ENCODE assay signal across 18 cellular contexts in genomic region chr1:221397141-221397540, GRCh38.
DNase-seq lines count a peak whose midpoint lies in the region; ATAC-seq and TF ChIP-seq lines count a peak whose summit lies in the region.
"Had no signal": no experiment of that assay in that cellular context is flagged by ENCODE, and none has a peak within 500 bp of the region (broad histone marks: within the 10 kb centered on the region; RNA-seq: fewer than 3 reads in every experiment).

No MANE protein-coding gene starts in this region.

- no peaks in the 10 kb centered on the region for H4K20me1 ChIP-seq in DND-41 (ENCODE audit: insufficient read depth, low read length)
- no peaks in the 10 kb centered on the region for H4K20me1 ChIP-seq in Loucy (ENCODE audit: insufficient read depth, low read length, poor library complexity, severe bottlenecking)

- H3K27ac ChIP-seq in DND-41 (ENCODE audit: low read length) = no peak overlapping the region
- H3K27ac ChIP-seq: C4-2B, HL-60 had no signal

- peaks cover 5% of the 10 kb centered on the region for H3K27me3 Mint-ChIP-seq in activated CD4-positive, alpha-beta T cell treated with anti-CD3 and anti-CD28 coated beads, Interleukin-2, amount 10 ng/mL, durations not matched to agents 24 days and 14 days
- peaks cover 1% of the 10 kb centered on the region for H3K27me3 Mint-ChIP-seq in glutamatergic neuron (ENCODE audit: unreplicated experiment)

- no peaks in the 10 kb centered on the region for H3F3A ChIP-seq in Loucy (ENCODE audit: low read depth)

- H3K9ac ChIP-seq in DND-41 (ENCODE audit: low read depth, low read length) (no peak overlapping the region), Loucy (ENCODE audit: low read depth, low read length, poor library complexity, severe bottlenecking) (peak overlapping the region; percentile 5)

- peak; percentile 77 for ATAC-seq in DND-41 (ENCODE audit: insufficient read depth, low read depth)

- H3K27me3 ChIP-seq in DND-41 (ENCODE audit: insufficient read depth, low read length, poor library complexity) (no peaks in the 10 kb centered on the region), Loucy (ENCODE audit: insufficient read depth, low read length, poor library complexity, severe bottlenecking) (no peaks in the 10 kb centered on the region)
- H3K27me3 ChIP-seq: BE2C had no signal

- H3K4me2 ChIP-seq in DND-41 (ENCODE audit: insufficient read depth, low read length) = no peak overlapping the region
- peak overlapping the region; percentile 15 for H3K4me2 ChIP-seq in Loucy (ENCODE audit: low read depth, low read length, poor library complexity, severe bottlenecking)

- no peaks in the 10 kb centered on the region for H3K9me2 ChIP-seq in Loucy (replicated peaks; ENCODE audit: low read depth, low read length)

- H3K36me3 Mint-ChIP-seq in activated CD4-positive, alpha-beta T cell treated with anti-CD3 and anti-CD28 coated beads, Interleukin-2, amount 10 ng/mL, durations not matched to agents 24 days and 14 days (ENCODE audit: low read depth) = no peaks in the 10 kb centered on the region
- peaks cover 20% of the 10 kb centered on the region for H3K36me3 Mint-ChIP-seq in glutamatergic neuron (ENCODE audit: unreplicated experiment)
- H3K36me3 Mint-ChIP-seq: CD4-positive, alpha-beta memory T cell had no signal

- H3K79me2 ChIP-seq in DND-41 (ENCODE audit: insufficient read depth, low read length) (no peaks in the 10 kb centered on the region), Loucy (ENCODE audit: insufficient read depth, low read length) (no peaks in the 10 kb centered on the region)

- intact Hi-C loops in activated CD4-positive, alpha-beta T cell treated with anti-CD3 and anti-CD28 coated beads, Interleukin-2, amount 10 ng/mL, durations not matched to agents 24 days and 14 days (cut with micrococcal nuclease) = no loop called here
- intact Hi-C loops in cardiac septum (cut with DNase I) = no loop called here

- H3K9me3 Mint-ChIP-seq in activated CD4-positive, alpha-beta T cell treated with anti-CD3 and anti-CD28 coated beads, Interleukin-2, amount 10 ng/mL, durations not matched to agents 24 days and 14 days = no peaks in the 10 kb centered on the region
- peaks cover 5% of the 10 kb centered on the region for H3K9me3 Mint-ChIP-seq in glutamatergic neuron (ENCODE audit: unreplicated experiment)
- H3K9me3 Mint-ChIP-seq: HFFc6 had no signal

- H3K27ac Mint-ChIP-seq in activated CD4-positive, alpha-beta T cell treated with anti-CD3 and anti-CD28 coated beads, Interleukin-2, amount 10 ng/mL, durations not matched to agents 24 days and 14 days = no peak overlapping the region
- no peak overlapping the region for H3K27ac Mint-ChIP-seq in glutamatergic neuron (ENCODE audit: unreplicated experiment)
- H3K27ac Mint-ChIP-seq: CD4-positive, alpha-beta memory T cell; HFFc6 had no signal

- no peak overlapping the region for H2AFZ ChIP-seq in DND-41 (ENCODE audit: low read depth, low read length)
- peak overlapping the region; percentile 54; the same call in 1 of the 2 replicates for H2AFZ ChIP-seq in Loucy (ENCODE audit: low read length)

- H3K4me1 Mint-ChIP-seq in activated CD4-positive, alpha-beta T cell treated with anti-CD3 and anti-CD28 coated beads, Interleukin-2, amount 10 ng/mL, durations not matched to agents 24 days and 14 days = no peaks in the 10 kb centered on the region
- peaks cover 2% of the 10 kb centered on the region for H3K4me1 Mint-ChIP-seq in glutamatergic neuron (ENCODE audit: low read depth, unreplicated experiment)
- H3K4me1 Mint-ChIP-seq: CD4-positive, alpha-beta memory T cell had no signal

- H3K36me3 ChIP-seq in DND-41 (ENCODE audit: insufficient read depth, low read length) (no peaks in the 10 kb centered on the region), Loucy (ENCODE audit: insufficient read depth, low read length) (no peaks in the 10 kb centered on the region)
- H3K36me3 ChIP-seq: BE2C, HAP-1 had no signal

- no peak overlapping the region for H3K4me3 Mint-ChIP-seq in activated CD4-positive, alpha-beta T cell treated with anti-CD3 and anti-CD28 coated beads, Interleukin-2, amount 10 ng/mL, durations not matched to agents 24 days and 14 days
- no peak overlapping the region for H3K4me3 Mint-ChIP-seq in glutamatergic neuron (ENCODE audit: unreplicated experiment)
- H3K4me3 Mint-ChIP-seq: CD4-positive, alpha-beta memory T cell; HFFc6 had no signal

- TF ChIP-seq CTCF in DND-41 (IDR thresholded peaks at IDR 0.05; ENCODE audit: borderline replicate concordance, extremely low read depth, low read length, poor library complexity, severe bottlenecking) = no peak
- no peak for TF ChIP-seq CTCF in Loucy (conservative IDR thresholded peaks at IDR 0.05; ENCODE audit: low read length)
- no peak for TF ChIP-seq CTCF in glutamatergic neuron (IDR thresholded peaks at IDR 0.05; ENCODE audit: partially characterized antibody, unreplicated experiment)

- H3K4me1 ChIP-seq in DND-41 (ENCODE audit: insufficient read depth, low read length) (peaks cover 6% of the 10 kb centered on the region; the same call in 1 of the 2 replicates), Loucy (ENCODE audit: insufficient read depth, low read length, poor library complexity, severe bottlenecking) (peaks cover 16% of the 10 kb centered on the region)
- H3K4me1 ChIP-seq: HAP-1 had no signal

- H3K4me3 ChIP-seq in DND-41 (ENCODE audit: low read depth in 1 of 2, low read length in 2 of 2) (no peak overlapping the region), Loucy (ENCODE audit: low read length, poor library complexity, severe bottlenecking) (no peak overlapping the region)
- H3K4me3 ChIP-seq: HAP-1 had no signal

- H3K9me3 ChIP-seq in DND-41 (ENCODE audit: insufficient read depth, low read length, severe bottlenecking) (no peaks in the 10 kb centered on the region), Loucy (ENCODE audit: insufficient read depth, low read depth, low read length) (no peaks in the 10 kb centered on the region)
- H3K9me3 ChIP-seq: BE2C, HAP-1 had no signal

- DNase-seq in DND-41 (peak; percentile 18), astrocyte of the hippocampus (ENCODE audit: low read depth, low spot score) (peak; percentile 20), kidney tubule cell (ENCODE audit: low spot score) (peak; percentile 13), Ammon's horn (ENCODE audit: low spot score) (no peak), glutamatergic neuron (no peak), cardiac septum (ENCODE audit: low spot score) (no peak)
- DNase-seq in activated CD4-positive, alpha-beta T cell treated with anti-CD3 and anti-CD28 coated beads, Interleukin-2, amount 10 ng/mL, durations not matched to agents 24 days and 14 days = no peak
- DNase-seq: ACHN; BE2C; CD4-positive, alpha-beta memory T cell; DMS79; GDM1; HFFc6; IMR-90 had no signal

Comparison
In these comparisons a context has a peak if more than half of its experiments do, and no peak if none do; other contexts are left out.
1. DNase-seq: peak in DND-41 (single experiment), astrocyte of the hippocampus (single experiment) and kidney tubule cell (single experiment); none in activated CD4-positive, alpha-beta T cell treated with anti-CD3 and anti-CD28 coated beads, Interleukin-2, amount 10 ng/mL, durations not matched to agents 24 days and 14 days (single experiment), Ammon's horn (single experiment), glutamatergic neuron (single experiment) and cardiac septum (single experiment).